In the genomic region with DNA sequence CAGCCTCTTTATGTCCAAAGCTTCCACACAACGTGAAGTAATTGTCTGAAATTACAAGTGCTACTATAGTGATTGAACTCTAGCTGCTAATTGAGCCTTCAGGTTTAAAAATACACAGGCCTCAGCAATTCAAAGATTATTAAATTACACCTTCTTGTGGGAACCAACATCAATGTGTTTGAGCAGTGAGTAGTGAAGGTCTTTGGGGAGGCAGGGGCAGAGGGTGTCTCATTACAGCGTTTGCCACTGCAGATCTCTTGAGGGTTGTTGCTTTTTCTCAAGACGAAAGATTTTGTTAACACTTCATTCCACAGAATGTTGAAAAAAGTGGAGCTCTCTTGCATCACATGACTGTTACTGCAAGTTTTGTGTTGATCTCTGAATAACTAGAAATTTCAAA, we compare ENCODE assay signal across 18 cellular contexts.
"Had no signal": no experiment of that assay in that cellular context is flagged by ENCODE, and none has a peak within 500 bp of the region (broad histone marks: within the 10 kb centered on the region; RNA-seq: fewer than 3 reads in every experiment).

No MANE protein-coding gene starts in this region.

- DNase-seq: cortex of kidney; dorsolateral prefrontal cortex; effector CD8-positive, alpha-beta T cell; heart right ventricle; hypothalamus; kidney glomerular epithelial cell; mammary epithelial cell; naive thymus-derived CD4-positive, alpha-beta T cell; posterior cingulate gyrus; small intestine; stimulated activated CD4-positive, alpha-beta T cell treated with anti-CD3 and anti-CD28 coated beads, Interleukin-12 subunit alpha, Interleukin-12 subunit beta, amount 100 ng/mL, for 4 hours; stimulated activated naive CD4-positive, alpha-beta T cell; stomach; trophoblast cell had no signal

- H3K4me3 ChIP-seq: dorsolateral prefrontal cortex, heart right ventricle, right atrium auricular region, stomach had no signal

- H3K9me3 ChIP-seq: neutrophil, right atrium auricular region had no signal

- H3K4me1 Mint-ChIP-seq: naive thymus-derived CD4-positive, alpha-beta T cell had no signal

- H3K27ac Mint-ChIP-seq: naive thymus-derived CD4-positive, alpha-beta T cell had no signal

- H3K27ac ChIP-seq: dorsolateral prefrontal cortex, heart right ventricle, neutrophil, right atrium auricular region, stomach had no signal

- H3K4me3 Mint-ChIP-seq: naive thymus-derived CD4-positive, alpha-beta T cell had no signal

- H3K4me1 ChIP-seq: heart right ventricle, right atrium auricular region, stomach had no signal

- H3K36me3 Mint-ChIP-seq: naive thymus-derived CD4-positive, alpha-beta T cell had no signal

- H3K36me3 ChIP-seq: heart right ventricle, neutrophil, right atrium auricular region, stomach had no signal

- ATAC-seq: esophagus mucosa; heart right ventricle; left lobe of liver; naive thymus-derived CD4-positive, alpha-beta T cell had no signal
